ENCODE assay signal across 18 cellular contexts in the genomic region with DNA sequence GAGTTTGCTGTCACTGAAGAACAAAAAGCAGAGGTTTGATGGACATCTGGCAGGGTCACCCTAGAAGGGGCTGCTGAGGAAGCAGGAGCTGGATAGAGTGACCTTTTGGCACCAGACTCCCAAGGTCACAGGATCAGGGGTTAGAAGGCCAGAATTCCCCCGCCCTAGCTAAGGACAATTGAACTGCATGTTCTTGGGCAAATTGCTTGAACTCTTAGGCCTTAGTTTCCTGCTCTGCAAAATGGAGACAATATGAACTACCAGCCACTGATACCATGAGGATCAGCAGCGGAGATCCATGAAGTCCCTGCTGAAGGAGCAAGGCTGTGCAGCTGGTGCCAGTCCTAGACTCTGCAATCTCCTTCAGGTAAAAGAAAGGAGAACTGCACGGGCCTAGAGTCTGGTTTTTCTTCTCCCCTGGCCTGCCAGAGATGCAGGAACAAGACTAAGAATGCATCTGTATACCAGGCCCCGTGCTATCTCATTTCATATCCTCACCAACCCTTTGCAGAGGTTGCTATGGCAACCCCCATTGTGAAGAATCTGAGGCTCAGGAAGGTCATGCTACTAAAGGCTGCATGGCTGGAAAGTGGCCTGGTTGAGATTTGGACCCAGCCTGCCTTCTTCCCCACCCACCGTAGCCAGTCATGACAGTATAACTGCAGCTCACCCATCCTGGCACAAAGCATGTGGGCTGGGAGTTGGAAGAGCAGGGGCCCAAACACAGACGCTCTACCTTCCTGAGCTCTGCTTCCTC. TPM values are rescaled to one million over a fixed set of nuclear protein-coding genes. Genes with fewer than 3 reads are reported as not detected.
DNase-seq lines count a peak whose midpoint lies in the region; ATAC-seq and TF ChIP-seq lines count a peak whose summit lies in the region.
"Had no signal": no experiment of that assay in that cellular context is flagged by ENCODE, and none has a peak within 500 bp of the region (broad histone marks: within the 10 kb centered on the region; RNA-seq: fewer than 3 reads in every experiment).

No MANE protein-coding gene starts in this region.

- WGBS in mesendoderm (ENCODE audit: extremely low coverage, insufficient coverage, low lambda C conversion rate): no CpG with 5 or more reads among the region's 6 CpGs

- H4K8ac ChIP-seq in mesendoderm (ENCODE audit: low read depth, low read length): no peak overlapping the region

- H2AK5ac ChIP-seq in mesendoderm (ENCODE audit: low read length): no peak overlapping the region

- no peaks in the 10 kb centered on the region for H3K27me3 ChIP-seq in HAP-1 (ENCODE audit: low read depth)
- H3K27me3 ChIP-seq in mesendoderm (ENCODE audit: insufficient read depth, low read length, poor library complexity): no peaks in the 10 kb centered on the region
- H3K27me3 ChIP-seq: Peyer's patch, transverse colon had no signal

- no peaks in the 10 kb centered on the region for H3K9me3 ChIP-seq in HAP-1
- H3K9me3 ChIP-seq: mucosa of descending colon, Peyer's patch, transverse colon had no signal

- no peaks in the 10 kb centered on the region for H3K79me1 ChIP-seq in mesendoderm (ENCODE audit: low read length)

- ATAC-seq in GM18870 (IDR thresholded peaks at IDR 0.05; ENCODE audit: unreplicated experiment): no peak
- ATAC-seq: activated CD8-positive, alpha-beta T cell treated with anti-CD3 and anti-CD28 coated beads for 36 hours had no signal

- no peak overlapping the region for H3K4me2 ChIP-seq in mesendoderm (ENCODE audit: low read length)

- in situ Hi-C loops in HAP-1 (cut with MboI; ENCODE audit: low sequenced_read_pairs): no loop called here

- H2BK120ac ChIP-seq in mesendoderm (ENCODE audit: low read depth, low read length): no peak overlapping the region

- TF ChIP-seq CTCF in GM20000 (IDR thresholded peaks at IDR 0.05; ENCODE audit: extremely low read depth, missing control alignments): no peak

- peak; percentile 57 to 68 for DNase-seq in HAP-1 (ENCODE audit: low spot score in 2 of 2)
- peak; percentile 52 for DNase-seq in NCI-H2227 treated with DMSO at 0.1 percent for 48 hours (lab: John Stamatoyannopoulos, UW)
- DNase-seq in dermis blood vessel endothelial cell: peak; percentile 70
- peak; percentile 82 for DNase-seq in mesendoderm
- DNase-seq in NCI-H226: no peak
- DNase-seq in GM20000 (ENCODE audit: low spot score): no peak
- no peak for DNase-seq in HUDEP-2 (lab: John Stamatoyannopoulos, UW; ENCODE audit: unreplicated experiment in 76 of 76)
- DNase-seq: activated CD8-positive, alpha-beta T cell treated with anti-CD3 and anti-CD28 coated beads for 36 hours; C1 segment of cervical spinal cord; central memory CD4-positive, alpha-beta T cell; DND-41; mucosa of descending colon; Peyer's patch; small intestine; transverse colon had no signal

- H3K4ac ChIP-seq in mesendoderm (ENCODE audit: low read depth, low read length): no peak overlapping the region

- H3K4me3 ChIP-seq in HAP-1: no peak overlapping the region
- H3K4me3 ChIP-seq in mesendoderm (ENCODE audit: low read length): no peak overlapping the region
- H3K4me3 ChIP-seq: mucosa of descending colon, Peyer's patch, transverse colon had no signal

- no peak overlapping the region for H3K27ac ChIP-seq in mesendoderm (ENCODE audit: low read depth, low read length)
- H3K27ac ChIP-seq: parathyroid adenoma, Peyer's patch, transverse colon had no signal

- no peak overlapping the region for H2BK5ac ChIP-seq in mesendoderm (ENCODE audit: low read length)

- H4K5ac ChIP-seq in mesendoderm (ENCODE audit: low read length): no peak overlapping the region

- H3K56ac ChIP-seq in mesendoderm (ENCODE audit: low read length): no peak overlapping the region

- no peak overlapping the region for H3K23ac ChIP-seq in mesendoderm (ENCODE audit: low read length)

- no peak overlapping the region for H3K18ac ChIP-seq in mesendoderm (ENCODE audit: low read length)

- H3K36me3 ChIP-seq in HAP-1 (replicated peaks) (no peaks in the 10 kb centered on the region), mesendoderm (ENCODE audit: control insufficient read depth, insufficient read depth, low read length) (no peaks in the 10 kb centered on the region)
- H3K36me3 ChIP-seq: Peyer's patch, transverse colon had no signal

- H3K4me1 ChIP-seq in HAP-1 (peaks cover 3% of the 10 kb centered on the region; the same call in 1 of the 2 replicates), mesendoderm (ENCODE audit: control insufficient read depth, low read depth, low read length) (no peaks in the 10 kb centered on the region)
- H3K4me1 ChIP-seq: parathyroid adenoma, Peyer's patch, transverse colon had no signal

- no peak overlapping the region for H3K9ac ChIP-seq in mesendoderm (ENCODE audit: low read length)
- H3K9ac ChIP-seq: parathyroid adenoma had no signal

- H3K79me2 ChIP-seq in mesendoderm (ENCODE audit: control insufficient read depth, insufficient read depth, low read length): no peaks in the 10 kb centered on the region
- H3K79me2 ChIP-seq: parathyroid adenoma had no signal

- H2BK15ac ChIP-seq in mesendoderm (replicated peaks; ENCODE audit: low read depth): no peak overlapping the region

RNA-seq across cellular contexts. Expression of gene CAMK2A, which starts 33.7 kb away (rescaled TPM):
- total RNA-seq in dermis blood vessel endothelial cell: not detected in 2 replicates
- 0.01 TPM for polyA plus RNA-seq in mesendoderm (2013, experiment 1 of 2)
- polyA plus RNA-seq in mesendoderm (2013, experiment 2 of 2): not detected
- total RNA-seq: activated CD8-positive, alpha-beta T cell treated with anti-CD3 and anti-CD28 coated beads for 36 hours; NCI-H460 had no signal

RNA-seq across cellular contexts. Expression of gene ARSI, which starts 46.9 kb away (rescaled TPM):
- total RNA-seq in dermis blood vessel endothelial cell: 0.28 and 0.68 TPM in 2 replicates
- 2.4 TPM for polyA plus RNA-seq in mesendoderm (2013, experiment 1 of 2)
- 2.6 TPM for polyA plus RNA-seq in mesendoderm (2013, experiment 2 of 2)
- total RNA-seq: activated CD8-positive, alpha-beta T cell treated with anti-CD3 and anti-CD28 coated beads for 36 hours; Peyer's patch had no signal

Comparison
In these comparisons a context has a peak if more than half of its experiments do, and no peak if none do; other contexts are left out.
1. DNase-seq: peak in HAP-1 (2 of 2), NCI-H2227 treated with DMSO at 0.1 percent for 48 hours (single experiment), dermis blood vessel endothelial cell (single experiment) and mesendoderm (single experiment); none in NCI-H226 (single experiment), GM20000 (single experiment) and HUDEP-2 (0 of 76).